In the genomic region with DNA sequence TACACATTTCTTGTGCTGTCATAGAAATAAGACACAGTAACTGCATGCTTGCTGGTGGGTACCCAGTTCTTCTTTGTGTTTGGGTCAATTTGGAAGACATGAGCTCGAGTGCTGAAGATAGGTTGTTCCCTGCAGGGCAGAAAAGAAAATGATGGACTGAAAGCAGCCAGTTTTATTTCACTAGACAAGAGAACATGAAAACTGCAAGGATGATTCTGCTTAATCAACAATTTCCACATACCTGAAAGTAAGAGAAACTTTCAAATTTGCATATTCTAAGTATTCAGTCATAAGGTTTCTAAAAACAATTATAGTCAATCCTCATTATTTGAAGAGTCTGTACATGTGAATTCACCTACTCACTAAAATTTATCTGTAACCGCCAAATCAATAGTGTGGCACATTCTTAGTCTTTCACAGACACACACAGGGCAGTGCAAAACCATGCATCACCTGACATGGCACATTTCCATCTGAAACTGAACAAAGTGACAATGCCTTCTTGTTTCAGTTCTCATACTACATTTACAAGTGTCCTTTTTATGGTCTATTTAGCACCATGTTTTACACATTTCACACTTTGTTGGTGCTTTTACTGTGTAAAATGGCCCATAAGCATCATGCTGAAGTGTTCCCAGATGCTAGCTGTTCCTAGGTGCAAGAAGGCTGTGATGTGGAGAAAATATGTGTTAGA, we compare ENCODE assay signal across 14 cellular contexts. TPM values are rescaled to one million over a fixed set of nuclear protein-coding genes. Genes with fewer than 3 reads are reported as not detected.
DNase-seq lines count a peak whose midpoint lies in the region; ATAC-seq and TF ChIP-seq lines count a peak whose summit lies in the region.
"Had no signal": no experiment of that assay in that cellular context is flagged by ENCODE, and none has a peak within 500 bp of the region (broad histone marks: within the 10 kb centered on the region; RNA-seq: fewer than 3 reads in every experiment).

No MANE protein-coding gene starts in this region.

- CTCF ChIA-PET in MCF 10A (lab: Yijun Ruan, JAX): no interaction called here

- BruUV-seq in MCF 10A (replicated peaks; lab: Mats Ljungman, UMichigan): no TSS peak

- DNase-seq in SK-MEL-5 (ENCODE audit: low read depth, low spot score): peak; percentile 40
- DNase-seq in MCF 10A (ENCODE audit: unreplicated experiment): no peak
- DNase-seq in T1000 (lab: John Stamatoyannopoulos, UW): no peak
- no peak for DNase-seq in AG08395 (ENCODE audit: low spot score)
- no peak for DNase-seq in NCI-H1105 (lab: John Stamatoyannopoulos, UW)
- DNase-seq: activated CD4-positive, alpha-beta T cell treated with anti-CD3 and anti-CD28 coated beads, Interleukin-2, amount 50 U/mL, for 48 hours; foreskin keratinocyte; NCI-H1694 treated with DMSO at 0.1 percent for 48 hours; uterus had no signal

- no peak for TF ChIP-seq CTCF in MCF 10A (IDR thresholded peaks at IDR 0.05; ENCODE audit: unreplicated experiment)

- in situ Hi-C loops in SK-MEL-5 (cut with HindIII; ENCODE audit: low pct_unique_long_range_greater_than_20kb, low sequenced_read_pairs): no loop called here

- intact Hi-C loops in MCF 10A (cut with micrococcal nuclease): no loop called here

- H3K27ac Mint-ChIP-seq in MCF 10A (ENCODE audit: low read depth, unreplicated experiment): no peak overlapping the region
- H3K27ac Mint-ChIP-seq: activated naive CD8-positive, alpha-beta T cell had no signal

- POLR2A ChIA-PET in MCF 10A (lab: Yijun Ruan, JAX): interaction anchor here (1.1 kb wide), 1 partner anchor 9 kb away, joined by 7 read pairs; no protein-coding TSS in a partner anchor

- H3K4me3 Mint-ChIP-seq in MCF 10A (ENCODE audit: unreplicated experiment): no peak overlapping the region
- H3K4me3 Mint-ChIP-seq: activated naive CD8-positive, alpha-beta T cell; neural crest cell had no signal

- H3K4me1 Mint-ChIP-seq in MCF 10A (ENCODE audit: insufficient read depth, unreplicated experiment): no peaks in the 10 kb centered on the region
- H3K4me1 Mint-ChIP-seq: neural crest cell had no signal

- no peaks in the 10 kb centered on the region for H3K27me3 Mint-ChIP-seq in MCF 10A (ENCODE audit: insufficient read depth, unreplicated experiment)

- no peaks in the 10 kb centered on the region for H3K9me3 Mint-ChIP-seq in MCF 10A (ENCODE audit: unreplicated experiment)
- H3K9me3 Mint-ChIP-seq: neural crest cell had no signal

- no peaks in the 10 kb centered on the region for H3K36me3 Mint-ChIP-seq in MCF 10A (ENCODE audit: insufficient read depth, unreplicated experiment)

- ATAC-seq in GM18517 (IDR thresholded peaks at IDR 0.05; ENCODE audit: unreplicated experiment) (peak; percentile 81), GM21360 (IDR thresholded peaks at IDR 0.05; ENCODE audit: unreplicated experiment) (peak; percentile 68), HG03025 (IDR thresholded peaks at IDR 0.05; ENCODE audit: low FRiP score, unreplicated experiment) (peak; percentile 84)
- ATAC-seq: foreskin keratinocyte had no signal

RNA-seq across cellular contexts. Expression of gene HOMER1, which starts 56.9 kb away (rescaled TPM):
- 12.6 and 13.7 TPM in 2 replicates for total RNA-seq in SK-MEL-5 (2014; rRNA removed; shearing (Covaris generic))
- 7.5 and 10.0 TPM in 2 replicates for polyA plus RNA-seq in SK-MEL-5 (2015; cell fraction: cytosol; rRNA removed)
- 2.6 and 2.8 TPM in 2 replicates for polyA plus RNA-seq in SK-MEL-5 (2015; cell fraction: nucleus; rRNA removed)
- 17.2 and 17.3 TPM in 2 replicates for total RNA-seq in MCF 10A (2022)
